Comparison of ENCODE assay signal across 1 cellular context in genomic region chr17:82301300-82301915, GRCh38.
TF ChIP-seq lines count a peak whose summit lies in the region.

No MANE protein-coding gene starts in this region.

TF ChIP-seq in IMR-90, 13 proteins besides CTCF, POLR2A, EP300 and RAD21:
- TF ChIP-seq MAZ (IDR thresholded peaks at IDR 0.05; ENCODE audit: borderline replicate concordance, low read depth, low read length): no peak
- TF ChIP-seq CHD1 (IDR thresholded peaks at IDR 0.05; ENCODE audit: low read depth, low read length): no peak
- no peak for TF ChIP-seq RCOR1 (IDR thresholded peaks at IDR 0.05; ENCODE audit: insufficient replicate concordance, low read length)
